In the genomic region with DNA sequence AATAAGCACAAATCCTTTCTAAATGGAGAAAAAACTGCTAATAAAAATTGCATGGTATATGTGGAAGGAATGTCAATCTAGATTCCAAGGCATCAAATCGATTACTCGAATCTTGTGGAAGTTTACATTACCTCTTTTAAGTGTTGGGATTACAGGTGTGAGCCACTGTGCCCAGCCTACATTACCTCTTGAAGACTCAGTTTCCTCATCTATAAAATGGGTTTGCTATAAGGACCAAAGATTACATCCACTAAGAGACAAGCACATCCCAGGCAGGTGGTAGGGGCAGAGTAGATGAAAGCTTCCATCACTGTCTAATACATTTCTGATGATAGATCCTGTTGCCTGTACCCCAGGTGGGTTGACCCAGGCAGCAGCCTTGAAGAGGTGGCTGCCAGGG, we compare ENCODE assay signal across 27 cellular contexts.
"Had no signal": no experiment of that assay in that cellular context is flagged by ENCODE, and none has a peak within 500 bp of the region (broad histone marks: within the 10 kb centered on the region; RNA-seq: fewer than 3 reads in every experiment).

No MANE protein-coding gene starts in this region.

- H3K4me1 ChIP-seq: SJCRH30 had no signal

- H3K27ac ChIP-seq: PC-9, SJCRH30, SK-N-MC, WERI-Rb-1 had no signal

- DNase-seq: activated CD4-positive, alpha-beta memory T cell treated with anti-CD3 and anti-CD28 coated beads, Interleukin-2, amount 10 ng/mL, durations not matched to agents 7 days and 5 days; activated CD4-positive, alpha-beta T cell treated with anti-CD3 and anti-CD28 coated beads for 1 hour; activated CD4-positive, alpha-beta T cell treated with anti-CD3 and anti-CD28 coated beads for 48 hours; activated CD4-positive, CD25-positive, alpha-beta regulatory T cell; activated gamma-delta T cell; activated naive CD4-positive, alpha-beta T cell treated with Interleukin-2 at 50 U/mL for 16 hours; activated naive CD8-positive, alpha-beta T cell treated with anti-CD3 and anti-CD28 coated beads, Interleukin-2, amount 10 ng/mL, durations not matched to agents 7 days and 5 days; activated T-cell treated with anti-CD3 and anti-CD28 coated beads, Interleukin-2, amount 50 U/mL, for 24 hours; caudate nucleus; Kasumi-1; KG1; MG63; NCI-H1048; NCI-H1105 treated with DMSO at 0.1 percent for 48 hours; NCI-H1436; NCI-H1694; NCI-H1930; NCI-H2081 treated with DMSO at 0.1 percent for 48 hours; NCI-H345; NCI-H524 treated with DMSO at 0.1 percent for 48 hours; NK-92 treated with Interleukin-12 subunit alpha and Interleukin-12 subunit beta, amount 100 ng/mL, for 24 hours; PC-9; SHP77; SJCRH30; T1000; WERI-Rb-1 had no signal

- H3K9me3 ChIP-seq: MG63, SJCRH30 had no signal

- H3K27me3 ChIP-seq: MG63, SJCRH30 had no signal

- H3K4me3 ChIP-seq: MG63, PC-9, SJCRH30, SK-N-MC had no signal
